ENCODE assay signal across 11 cellular contexts in the genomic region with DNA sequence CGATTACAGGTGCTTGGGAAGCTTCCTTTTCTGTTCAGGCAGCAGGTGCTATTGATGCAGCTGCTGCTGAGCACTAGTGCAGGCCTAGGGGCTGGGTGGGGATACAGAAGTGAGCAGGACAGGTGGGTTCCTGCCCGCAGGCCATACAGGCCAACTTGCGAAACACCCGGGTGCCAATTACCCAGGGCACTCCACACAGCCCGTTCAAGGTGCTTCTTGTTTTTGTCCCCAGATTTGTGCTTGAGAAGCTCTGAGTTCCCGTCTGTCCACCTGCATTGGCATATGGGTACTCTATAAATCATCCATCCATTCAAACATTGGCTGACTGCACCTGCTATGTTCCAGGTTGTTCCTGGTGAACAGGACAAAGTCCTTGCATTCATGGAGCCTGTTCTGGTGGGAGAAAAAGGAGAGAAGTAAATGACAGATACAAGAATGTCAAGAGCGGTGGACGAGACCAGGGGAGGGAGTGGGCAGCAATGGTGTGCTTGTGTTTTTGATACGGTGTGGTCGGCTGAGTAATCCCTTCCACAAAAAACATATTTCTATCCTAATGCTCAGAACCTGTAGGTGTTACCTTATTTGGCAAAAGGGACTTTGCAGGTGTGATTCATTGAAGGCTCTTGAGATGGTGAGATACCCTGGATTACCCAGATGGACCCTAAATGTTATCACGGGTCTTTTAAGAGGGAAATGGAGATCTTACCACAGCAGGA. TPM values are rescaled to one million over a fixed set of nuclear protein-coding genes. Genes with fewer than 3 reads are reported as not detected.
DNase-seq lines count a peak whose midpoint lies in the region; TF ChIP-seq lines count a peak whose summit lies in the region.
"Had no signal": no experiment of that assay in that cellular context is flagged by ENCODE, and none has a peak within 500 bp of the region (broad histone marks: within the 10 kb centered on the region; RNA-seq: fewer than 3 reads in every experiment).

No MANE protein-coding gene starts in this region.

- H3K27me3 ChIP-seq in H9 (ENCODE audit: insufficient read depth, low read length) (no peaks in the 10 kb centered on the region), duodenal mucosa (ENCODE audit: control insufficient read depth in 1 of 2, insufficient read depth in 2 of 2, low read length in 2 of 2) (no peaks in the 10 kb centered on the region), parathyroid adenoma (ENCODE audit: control insufficient read depth, insufficient read depth, low read length) (no peaks in the 10 kb centered on the region)

- no peak overlapping the region; a peak in 1 of 5 replicates for H3K4me3 Mint-ChIP-seq in H9
- H3K4me3 Mint-ChIP-seq: natural killer cell treated with Interleukin-12 subunit alpha and Interleukin-12 subunit beta and Interleukin-15 and Interleukin-18, amount 100 ng/mL, for 72 hours had no signal

- H3K79me2 ChIP-seq in H9 (ENCODE audit: insufficient read depth, low read length): peaks cover 24% of the 10 kb centered on the region; the same call in 1 of the 2 replicates
- H3K79me2 ChIP-seq in parathyroid adenoma: no peaks in the 10 kb centered on the region

- H2AK5ac ChIP-seq in H9 (ENCODE audit: insufficient read length, low read length): no peak overlapping the region

- H3K36me3 ChIP-seq in duodenal mucosa (ENCODE audit: control insufficient read depth in 1 of 2, insufficient read depth in 2 of 2, low read length in 2 of 2): peaks cover 0 to 5% of the 10 kb centered on the region in 2 donors
- H3K36me3 ChIP-seq in parathyroid adenoma (ENCODE audit: control insufficient read depth, insufficient read depth, low read length): no peaks in the 10 kb centered on the region

- H3K4ac ChIP-seq in H9 (ENCODE audit: low read depth, low read length): peak overlapping the region; percentile 15; the same call in 1 of the 2 replicates

- peaks cover 2% of the 10 kb centered on the region for H4K20me1 ChIP-seq in H9 (ENCODE audit: control insufficient read depth, insufficient read depth, insufficient read length)

- H3K4me3 ChIP-seq in duodenal mucosa (ENCODE audit: low read depth in 1 of 2, low read length in 2 of 2) (peak overlapping the region; percentile 53 to 65), parathyroid adenoma (ENCODE audit: low read depth, low read length) (no peak overlapping the region)

- no peak overlapping the region for H3K4me2 ChIP-seq in H9 (ENCODE audit: insufficient read depth, insufficient read length, low read length)
- H3K4me2 ChIP-seq in parathyroid adenoma (ENCODE audit: low read length): no peak overlapping the region

- no peak overlapping the region for H2BK20ac ChIP-seq in H9 (ENCODE audit: low read depth, low read length, poor library complexity, severe bottlenecking)

- no peak overlapping the region for H2BK5ac ChIP-seq in H9 (ENCODE audit: insufficient read length, low read length)

- H3K23ac ChIP-seq in H9 (ENCODE audit: insufficient read length, low read depth, low read length): no peak overlapping the region

- H3K9ac ChIP-seq in H9 (ENCODE audit: extremely low read depth, insufficient read length, low read length) (no peak overlapping the region), duodenal mucosa (ENCODE audit: low read depth in 1 of 2, low read length in 2 of 2) (peak overlapping the region; percentile 63 to 66), parathyroid adenoma (no peak overlapping the region)

- H3K4me1 Mint-ChIP-seq in H9: peaks cover 69 to 71% of the 10 kb centered on the region in 2 experiments

- H3K27ac ChIP-seq in H9 (ENCODE audit: insufficient read length, low read depth, low read length) (no peak overlapping the region), duodenal mucosa (ENCODE audit: low read depth, low read length) (peak overlapping the region; percentile 53), parathyroid adenoma (peak overlapping the region; percentile 32)

- H3K9me3 Mint-ChIP-seq in H9: peaks cover 10% of the 10 kb centered on the region in 2 experiments; a peak in 4 of 5 replicates
- H3K9me3 Mint-ChIP-seq: natural killer cell treated with Interleukin-12 subunit alpha and Interleukin-12 subunit beta and Interleukin-15 and Interleukin-18, amount 100 ng/mL, for 72 hours had no signal

- H2BK15ac ChIP-seq in H9 (ENCODE audit: low read depth, low read length): no peak overlapping the region

- H2AFZ ChIP-seq in H9 (ENCODE audit: low read length) (no peak overlapping the region), parathyroid adenoma (no peak overlapping the region)

- no peak overlapping the region for H3K56ac ChIP-seq in H9 (ENCODE audit: insufficient read length, low read depth, low read length)

- H3K18ac ChIP-seq in H9 (ENCODE audit: insufficient read length, low read depth, low read length): no peak overlapping the region

- H3K9me3 ChIP-seq in H9 (ENCODE audit: control insufficient read depth, low read depth, low read length) (no peaks in the 10 kb centered on the region), duodenal mucosa (ENCODE audit: control insufficient read depth in 1 of 2, low read length in 2 of 2) (peaks cover 0 to 1% of the 10 kb centered on the region in 2 donors), parathyroid adenoma (ENCODE audit: control insufficient read depth, low read length) (no peaks in the 10 kb centered on the region)

- peak overlapping the region; percentile 76 to 92 (median 78); a peak in 6 of 7 replicates for H3K27ac Mint-ChIP-seq in H9
- H3K27ac Mint-ChIP-seq: natural killer cell treated with Interleukin-12 subunit alpha and Interleukin-12 subunit beta and Interleukin-15 and Interleukin-18, amount 100 ng/mL, for 72 hours had no signal

- no CpG with 5 or more reads among the region's 11 CpGs for WGBS in H9 (ENCODE audit: extremely low coverage, insufficient read length, low lambda C conversion rate)

- H3K4me1 ChIP-seq in H9 (ENCODE audit: insufficient read depth, low read length) (peaks cover 17% of the 10 kb centered on the region), duodenal mucosa (ENCODE audit: control insufficient read depth in 1 of 2, insufficient read depth in 2 of 2, low read length in 2 of 2) (peaks cover 78 to 86% of the 10 kb centered on the region in 2 donors), parathyroid adenoma (no peaks in the 10 kb centered on the region)

- no peak overlapping the region for H4K91ac ChIP-seq in H9 (ENCODE audit: insufficient read length, low read depth, low read length)

- no peak overlapping the region for H4K8ac ChIP-seq in H9 (replicated peaks; ENCODE audit: insufficient read length, low read depth, low read length)

- no peaks in the 10 kb centered on the region for H3K79me1 ChIP-seq in H9 (ENCODE audit: insufficient read depth, low read depth, low read length, poor library complexity, severe bottlenecking)

- DNase-seq in H9 (no peak), NCI-H2171 (lab: John Stamatoyannopoulos, UW) (peak; percentile 45), NAMALWA (ENCODE audit: low spot score) (no peak), mucosa of gallbladder (ENCODE audit: low spot score) (no peak), HK-2 (ENCODE audit: unreplicated experiment) (no peak), hypothalamus (lab: John Stamatoyannopoulos, UW) (no peak)
- DNase-seq: KG1 had no signal

- peaks cover 27 to 41% (median 34%) of the 10 kb centered on the region in 3 experiments for H3K36me3 Mint-ChIP-seq in H9 (ENCODE audit: insufficient read depth in 1 of 3, low read depth in 3 of 3)
- H3K36me3 Mint-ChIP-seq: natural killer cell treated with Interleukin-12 subunit alpha and Interleukin-12 subunit beta and Interleukin-15 and Interleukin-18, amount 100 ng/mL, for 72 hours had no signal

- H4K5ac ChIP-seq in H9 (ENCODE audit: insufficient read length, low read depth, low read length): no peak overlapping the region

- no peak overlapping the region for H3T11ph ChIP-seq in H9 (ENCODE audit: low read length)

- no peak overlapping the region for H2BK120ac ChIP-seq in H9 (ENCODE audit: low read depth, low read length, poor library complexity, severe bottlenecking)

- no peak for TF ChIP-seq CTCF in H9 (conservative IDR thresholded peaks at IDR 0.05)
- TF ChIP-seq CTCF in parathyroid adenoma (IDR thresholded peaks at IDR 0.05): no peak

- no peak overlapping the region; the same call in 1 of the 2 replicates for H3K14ac ChIP-seq in H9 (ENCODE audit: insufficient read depth, low read length)

- H3K23me2 ChIP-seq in H9 (ENCODE audit: insufficient read length, low read depth, low read length, poor library complexity, severe bottlenecking): peaks cover 5% of the 10 kb centered on the region

- peak overlapping the region; percentile 16 for H2BK12ac ChIP-seq in H9 (ENCODE audit: insufficient read length, low read depth, low read length)

- no peaks in the 10 kb centered on the region for H3K27me3 Mint-ChIP-seq in H9 (ENCODE audit: low read depth)

RNA-seq across cellular contexts. Expression of a gene that starts 31.4 kb away (rescaled TPM):
- total RNA-seq in H9 (2021) (88.5 and 93.8 TPM in 2 replicates), mucosa of gallbladder (51.7 TPM)
- total RNA-seq: activated CD8-positive, alpha-beta memory T cell treated with anti-CD3 and anti-CD28 coated beads for 36 hours; natural killer cell treated with Interleukin-12 subunit alpha and Interleukin-12 subunit beta and Interleukin-15 and Interleukin-18, amount 100 ng/mL, for 72 hours had no signal

Comparison
In these comparisons a context has a peak if more than half of its experiments do, and no peak if none do; other contexts are left out.
1. H3K9ac ChIP-seq: peak in duodenal mucosa (2 of 2); none in H9 (single experiment) and parathyroid adenoma (single experiment).